Comparison of ENCODE assay signal across 1 cellular context in the genomic region with DNA sequence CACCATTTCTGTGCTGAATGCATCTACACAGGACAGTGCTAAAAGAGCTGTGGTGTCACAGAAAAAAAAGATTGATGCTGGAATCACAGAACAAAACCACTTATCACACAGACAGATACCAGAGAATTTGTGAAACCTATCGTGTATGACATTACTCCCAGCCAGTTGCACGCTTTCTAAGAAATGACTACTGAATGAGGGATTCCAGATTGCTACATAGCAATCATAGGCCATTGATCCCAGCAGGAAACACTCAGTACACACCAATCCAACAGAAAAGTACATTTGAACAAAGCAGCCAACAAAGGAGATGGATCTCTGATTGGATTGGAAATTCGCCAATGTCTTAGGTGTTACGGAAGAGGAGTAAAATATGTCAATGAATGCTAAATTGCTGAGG.
TF ChIP-seq lines count a peak whose summit lies in the region.

No MANE protein-coding gene starts in this region.

TF ChIP-seq in H1, 55 proteins besides CTCF, POLR2A, EP300 and RAD21:
- TF ChIP-seq JUN (IDR thresholded peaks at IDR 0.05; ENCODE audit: low read depth, low read length) = no peak
- TF ChIP-seq CTBP2 (IDR thresholded peaks at IDR 0.05; ENCODE audit: borderline replicate concordance, insufficient read depth, insufficient read length, low read length) = no peak
- no peak for TF ChIP-seq HDAC6 (IDR thresholded peaks at IDR 0.05; ENCODE audit: low read depth, low read length)
- no peak for TF ChIP-seq POLR2AphosphoS5 (IDR thresholded peaks at IDR 0.05; ENCODE audit: low read depth, low read length)
- TF ChIP-seq TCF12 (IDR thresholded peaks at IDR 0.05; ENCODE audit: low read depth, low read length) = no peak
- no peak for TF ChIP-seq BCL11A (IDR thresholded peaks at IDR 0.05; ENCODE audit: low read depth in 2 of 2, low read length in 2 of 2)
- no peak for TF ChIP-seq SP2 (IDR thresholded peaks at IDR 0.05; ENCODE audit: low read length)
- no peak for TF ChIP-seq BACH1 (IDR thresholded peaks at IDR 0.05; ENCODE audit: low read length)
